In genomic region chr6:159789377-159790148, GRCh38 we compare ENCODE assay signal across 8 cellular contexts. TPM values are rescaled to one million over a fixed set of nuclear protein-coding genes. Genes with fewer than 3 reads are reported as not detected.
DNase-seq lines count a peak whose midpoint lies in the region; ATAC-seq, FAIRE-seq and TF ChIP-seq lines count a peak whose summit lies in the region.

Gene TCP1, minus strand, starts transcription at chr6:159789602. Its CDS starts 134 bp downstream, at chr6:159789468.

- ATAC-seq in GM18909 (IDR thresholded peaks at IDR 0.05; ENCODE audit: poor library complexity, unreplicated experiment) (peak; percentile 75), HG03175 (IDR thresholded peaks at IDR 0.05; ENCODE audit: unreplicated experiment) (peak; percentile 64), WTC11 (peak; percentile 87)

- peak within 1 kb of the TSS; percentile 99 for H3K4me3 Mint-ChIP-seq in WTC11

- POLR2A ChIA-PET in AG04450 (lab: Yijun Ruan, JAX) (interaction anchor here (0.5 to 3.2 kb wide), 12 partner anchors 20 to 1772 kb away, joined by 3 to 31 read pairs (median 6); partner anchors contain the start of genes ACAT2, SOD2 and WTAP), WTC11 (lab: Charles Lee) (interaction anchor here (0.5 to 3.5 kb wide), 15 partner anchors 10 to 322 kb away, joined by 3 to 32 read pairs (median 3); partner anchors contain the start of genes ACAT2, PNLDC1 and WTAP)

- H3K4me1 ChIP-seq in small intestine (ENCODE audit: control insufficient read depth in 2 of 2, insufficient read depth in 1 of 2, low read depth in 1 of 2, low read length in 1 of 2), result peaks cover 0 to 17% of the 10 kb centered on the region in 2 donors

- DNase-seq in AG04450 (ENCODE audit: low read depth, low spot score) (peak; percentile 98), NCI-H226 (peak; percentile 99), WTC11 (ENCODE audit: low spot score) (peak; percentile 99), cardiac fibroblast (ENCODE audit: low read depth in 2 of 2) (peak; percentile 100), iPS-NIHi11 (ENCODE audit: low spot score) (peak; percentile 99), small intestine (peak; percentile 100)

- no peaks in the 10 kb centered on the region for H3K27me3 ChIP-seq in AG04450 (ENCODE audit: control insufficient read depth, insufficient read depth, low read length)
- H3K27me3 ChIP-seq in small intestine (ENCODE audit: control insufficient read depth in 2 of 2, insufficient read depth in 2 of 2, low read length in 2 of 2), result no peaks in the 10 kb centered on the region

- peaks cover 4% of the 10 kb centered on the region; the same call in 1 of the 2 replicates for H3K9me3 ChIP-seq in AG04450 (ENCODE audit: control insufficient read depth, insufficient read depth, low read length)
- no peaks in the 10 kb centered on the region for H3K9me3 ChIP-seq in small intestine (ENCODE audit: control insufficient read depth, low read depth)

- peaks cover 72% of the 10 kb centered on the region for H3K36me3 Mint-ChIP-seq in WTC11

- WGBS in small intestine, 3 donors, result 0 to 1% (median 0%) methylated on average over 64 of the region's 64 CpGs

- H3K27ac Mint-ChIP-seq in WTC11, result peak within 1 kb of the TSS; percentile 99

- no peak for TF ChIP-seq CTCF in AG04450 (IDR thresholded peaks at IDR 0.05; ENCODE audit: low read depth, low read length)
- no peak for TF ChIP-seq CTCF in WTC11 (IDR thresholded peaks at IDR 0.05)
- no peak for TF ChIP-seq CTCF in cardiac fibroblast (IDR thresholded peaks at IDR 0.05; ENCODE audit: low read depth, low read length)

- peak within 1 kb of the TSS; percentile 98 for H3K4me3 ChIP-seq in AG04450 (ENCODE audit: low read depth, low read length)
- peak within 1 kb of the TSS; percentile 97 to 99 for H3K4me3 ChIP-seq in cardiac fibroblast (replicated peaks in 1 of 2; ENCODE audit: low read depth in 2 of 2, low read length in 2 of 2)
- peak within 1 kb of the TSS; percentile 84 to 93 for H3K4me3 ChIP-seq in small intestine (ENCODE audit: low read depth in 1 of 2, low read length in 2 of 2)

- no peaks in the 10 kb centered on the region for H3K9me3 Mint-ChIP-seq in WTC11

- FAIRE-seq in small intestine (lab: Jason Lieb, UNC), result peak; percentile 51

- H3K27ac ChIP-seq in AG04450 (ENCODE audit: low read depth, low read length), result peak within 1 kb of the TSS; percentile 83
- peak within 1 kb of the TSS; percentile 90 to 98 for H3K27ac ChIP-seq in small intestine (ENCODE audit: low read depth in 1 of 2, low read length in 1 of 2)

- no peaks in the 10 kb centered on the region for H3K27me3 Mint-ChIP-seq in WTC11 (ENCODE audit: low read depth)

- H3K36me3 ChIP-seq in small intestine (ENCODE audit: control insufficient read depth in 2 of 2, insufficient read depth in 2 of 2, low read length in 2 of 2), result peaks cover 4 to 7% of the 10 kb centered on the region in 2 donors

- CTCF ChIA-PET in AG04450 (lab: Charles Lee) (interaction anchor here (0.9 to 2.7 kb wide), 3 partner anchors 98 to 135 kb away, joined by 4 to 16 read pairs (median 7); no protein-coding TSS in a partner anchor), WTC11 (lab: Charles Lee) (interaction anchor here (0.6 to 2.6 kb wide), 11 partner anchors 17 to 158 kb away, joined by 3 to 18 read pairs (median 4); partner anchors contain the start of genes ACAT2 and SOD2)

- peaks cover 42% of the 10 kb centered on the region for H3K4me1 Mint-ChIP-seq in WTC11

TF ChIP-seq in WTC11, 78 proteins besides CTCF, POLR2A, EP300 and RAD21 (continues in another document):
- TF ChIP-seq EMX1 (CRISPR knock-in tag; IDR thresholded peaks at IDR 0.05) (no peak), GTF2I (CRISPR knock-in tag; conservative IDR thresholded peaks at IDR 0.05) (no peak), TCF7 (CRISPR knock-in tag; IDR thresholded peaks at IDR 0.05; ENCODE audit: low read depth) (no peak), ZNF532 (CRISPR knock-in tag; IDR thresholded peaks at IDR 0.05; ENCODE audit: borderline replicate concordance) (no peak), MLX (CRISPR knock-in tag; IDR thresholded peaks at IDR 0.05) (no peak), E2F5 (CRISPR knock-in tag; IDR thresholded peaks at IDR 0.05) (peak; percentile 96)
- TF ChIP-seq, protein P1, sequence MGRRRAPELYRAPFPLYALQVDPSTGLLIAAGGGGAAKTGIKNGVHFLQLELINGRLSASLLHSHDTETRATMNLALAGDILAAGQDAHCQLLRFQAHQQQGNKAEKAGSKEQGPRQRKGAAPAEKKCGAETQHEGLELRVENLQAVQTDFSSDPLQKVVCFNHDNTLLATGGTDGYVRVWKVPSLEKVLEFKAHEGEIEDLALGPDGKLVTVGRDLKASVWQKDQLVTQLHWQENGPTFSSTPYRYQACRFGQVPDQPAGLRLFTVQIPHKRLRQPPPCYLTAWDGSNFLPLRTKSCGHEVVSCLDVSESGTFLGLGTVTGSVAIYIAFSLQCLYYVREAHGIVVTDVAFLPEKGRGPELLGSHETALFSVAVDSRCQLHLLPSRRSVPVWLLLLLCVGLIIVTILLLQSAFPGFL (CRISPR knock-in tag; IDR thresholded peaks at IDR 0.05; ENCODE audit: borderline replicate concordance), result no peak
- TF ChIP-seq, protein P2, sequence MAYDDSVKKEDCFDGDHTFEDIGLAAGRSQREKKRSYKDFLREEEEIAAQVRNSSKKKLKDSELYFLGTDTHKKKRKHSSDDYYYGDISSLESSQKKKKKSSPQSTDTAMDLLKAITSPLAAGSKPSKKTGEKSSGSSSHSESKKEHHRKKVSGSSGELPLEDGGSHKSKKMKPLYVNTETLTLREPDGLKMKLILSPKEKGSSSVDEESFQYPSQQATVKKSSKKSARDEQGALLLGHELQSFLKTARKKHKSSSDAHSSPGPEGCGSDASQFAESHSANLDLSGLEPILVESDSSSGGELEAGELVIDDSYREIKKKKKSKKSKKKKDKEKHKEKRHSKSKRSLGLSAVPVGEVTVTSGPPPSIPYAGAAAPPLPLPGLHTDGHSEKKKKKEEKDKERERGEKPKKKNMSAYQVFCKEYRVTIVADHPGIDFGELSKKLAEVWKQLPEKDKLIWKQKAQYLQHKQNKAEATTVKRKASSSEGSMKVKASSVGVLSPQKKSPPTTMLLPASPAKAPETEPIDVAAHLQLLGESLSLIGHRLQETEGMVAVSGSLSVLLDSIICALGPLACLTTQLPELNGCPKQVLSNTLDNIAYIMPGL (CRISPR knock-in tag; IDR thresholded peaks at IDR 0.05), result peak; percentile 69

RNA-seq across cellular contexts. Expression of gene TCP1, which starts in this region (rescaled TPM):
- polyA plus RNA-seq in AG04450 (2011; rRNA removed), result 132 and 182 TPM in 2 replicates
- polyA minus RNA-seq in AG04450 (2011; rRNA and poly(A)+ RNA removed), result 135 and 171 TPM in 2 replicates
- 293 to 388 TPM (median 301 TPM) in 3 replicates for total RNA-seq in WTC11 (2021)
- polyA plus RNA-seq in small intestine, result 100 to 1,000 TPM in 1 of 3 donors, 10 to 100 TPM in 2; 67.8 to 109 (median 70.2) TPM

Comparison
In these comparisons a context has a peak if more than half of its experiments do, and no peak if none do; other contexts are left out.
1. Peak in every context shown above with its lines: DNase-seq, ATAC-seq, H3K4me3 ChIP-seq and H3K27ac ChIP-seq.